In the genomic region with DNA sequence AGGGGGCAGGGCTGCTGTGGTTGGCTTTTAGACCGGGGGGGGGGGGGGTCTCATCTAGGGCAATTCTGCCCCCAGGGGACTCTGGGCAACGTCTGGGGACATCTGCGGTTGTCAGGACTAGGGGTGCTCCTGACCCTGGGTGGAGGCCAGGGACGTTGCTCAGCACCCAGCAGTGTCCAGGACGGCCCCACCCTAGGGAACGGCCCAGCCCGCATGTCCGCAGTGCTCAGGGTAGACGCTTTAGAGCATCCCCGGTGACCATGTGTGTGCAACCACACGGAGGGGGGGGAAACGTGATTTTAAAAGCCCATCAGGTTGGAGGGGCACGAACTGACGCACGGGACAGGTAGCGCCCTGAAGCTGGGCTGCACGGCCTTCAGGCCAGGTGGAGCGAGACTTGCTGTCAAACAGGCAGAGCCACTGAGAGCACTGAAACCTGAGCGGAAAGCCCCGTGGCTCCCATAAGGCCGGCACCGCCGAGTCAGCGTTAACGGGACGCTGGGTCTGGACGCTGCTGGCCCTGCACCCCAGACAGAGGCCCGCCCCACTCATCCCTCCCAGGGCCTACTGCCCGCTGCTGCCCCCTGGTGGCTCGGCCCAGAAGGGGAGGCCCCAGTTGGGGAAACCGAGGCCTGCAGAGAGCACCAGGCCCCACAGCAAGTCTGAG, we compare ENCODE assay signal across 8 cellular contexts. TPM values are rescaled to one million over a fixed set of nuclear protein-coding genes. Genes with fewer than 3 reads are reported as not detected.
DNase-seq lines count a peak whose midpoint lies in the region; ATAC-seq, FAIRE-seq and TF ChIP-seq lines count a peak whose summit lies in the region.

No MANE protein-coding gene starts in this region.

- no peaks in the 10 kb centered on the region for H4K20me1 ChIP-seq in GM23248 (ENCODE audit: insufficient read depth)
- H4K20me1 ChIP-seq in HepG2 (ENCODE audit: insufficient read depth, low read length): no peaks in the 10 kb centered on the region

- TF ChIP-seq EP300 in HepG2 (IDR thresholded peaks at IDR 0.05; ENCODE audit: low read depth in 2 of 2, low read length in 2 of 2) (no peak), HepG2 (CRISPR knock-in tag; IDR thresholded peaks at IDR 0.05; ENCODE audit: borderline replicate concordance) (no peak)

- H3K4me3 ChIP-seq in AG04450 (ENCODE audit: low read depth, low read length): no peak overlapping the region
- no peak overlapping the region for H3K4me3 ChIP-seq in GM23248
- H3K4me3 ChIP-seq in WI38 (ENCODE audit: low read depth, low read length): no peak overlapping the region
- no peak overlapping the region for H3K4me3 ChIP-seq in HepG2 (replicated peaks in 1 of 3; ENCODE audit: insufficient read depth in 1 of 3, low read depth in 2 of 3, low read length in 3 of 3)

- TF ChIP-seq CTCF in AG04450 (IDR thresholded peaks at IDR 0.05; ENCODE audit: low read depth, low read length) (peak; percentile 93), WI38 (IDR thresholded peaks at IDR 0.05; ENCODE audit: low read depth, low read length) (peak; percentile 94), HepG2 (CRISPR knock-in tag; IDR thresholded peaks at IDR 0.05) (peak; percentile 89)

- H3K9me3 ChIP-seq in AG04450 (ENCODE audit: control insufficient read depth, insufficient read depth, low read length): no peaks in the 10 kb centered on the region; the same call in 1 of the 2 replicates
- H3K9me3 ChIP-seq in GM23248 (ENCODE audit: low read depth): no peaks in the 10 kb centered on the region
- no peaks in the 10 kb centered on the region for H3K9me3 ChIP-seq in HepG2 (ENCODE audit: low read length)

- TF ChIP-seq POLR2A in HepG2 (IDR thresholded peaks at IDR 0.05; ENCODE audit: insufficient read depth in 1 of 2, low read depth in 2 of 2, low read length in 2 of 2): no peak

- no peaks in the 10 kb centered on the region for H3K9me2 ChIP-seq in GM23248 (ENCODE audit: insufficient read depth)

- H3K79me2 ChIP-seq in GM23248 (ENCODE audit: insufficient read depth): 0 out of 2 replicates have a peak, but pooled peaks cover 8% of the 10 kb centered on the region
- no peaks in the 10 kb centered on the region for H3K79me2 ChIP-seq in HepG2 (ENCODE audit: insufficient read depth, low read length)

- H3K27ac ChIP-seq in AG04450 (ENCODE audit: low read depth, low read length): no peak overlapping the region
- no peak overlapping the region for H3K27ac ChIP-seq in GM23248
- no peak overlapping the region for H3K27ac ChIP-seq in HepG2 (ENCODE audit: extremely low read length, insufficient read depth, low read length)

- WGBS in GM23248 (ENCODE audit: low coverage in 1 of 2, low lambda C conversion rate in 2 of 2, missing lambda C conversion rate in 2 of 2), 2 experiments: 30 to 40% methylated on average over 26 to 28 of the region's 31 CpGs
- 92% methylated on average over 21 of the region's 31 CpGs for WGBS in HepG2 (ENCODE audit: low lambda C conversion rate)

- POLR2A ChIA-PET in AG04450 (lab: Yijun Ruan, JAX) (no interaction called here), HepG2 (lab: Yijun Ruan, JAX) (no interaction called here)

- no peaks in the 10 kb centered on the region for H3K36me3 ChIP-seq in GM23248 (ENCODE audit: low read depth)
- peaks cover 5 to 6% of the 10 kb centered on the region in 2 experiments; a peak in 2 of 5 replicates for H3K36me3 ChIP-seq in HepG2 (replicated peaks in 1 of 2; ENCODE audit: control insufficient read depth in 1 of 2, insufficient read depth in 2 of 2, low read length in 2 of 2)

- no TSS peak for BruUV-seq in HepG2 (replicated peaks; lab: Mats Ljungman, UMichigan)

- H3K27me3 ChIP-seq in AG04450 (ENCODE audit: control insufficient read depth, insufficient read depth, low read length) (no peaks in the 10 kb centered on the region), GM23248 (replicated peaks; ENCODE audit: insufficient read depth) (no peaks in the 10 kb centered on the region), HepG2 (ENCODE audit: control insufficient read depth in 1 of 2, insufficient read depth in 2 of 2, low read length in 2 of 2) (no peaks in the 10 kb centered on the region)

- peak; percentile 15 for DNase-seq in AG04450 (ENCODE audit: low read depth, low spot score)
- peak; percentile 82 for DNase-seq in GM23248
- DNase-seq in central memory CD4-positive, alpha-beta T cell: peak; percentile 28
- no peak for DNase-seq in HepG2 (ENCODE audit: low spot score)
- DNase-seq in stimulated activated CD8-positive, alpha-beta memory T cell treated with anti-CD3 and anti-CD28 coated beads, Interleukin-15, amount 100 ng/mL, for 48 hours (ENCODE audit: low read depth in 2 of 2): peak; percentile 21 to 27
- DNase-seq in NCI-H146 treated with DMSO at 0.1 percent for 48 hours (lab: John Stamatoyannopoulos, UW; ENCODE audit: unreplicated experiment): no peak

- H3K4me1 ChIP-seq in GM23248 (ENCODE audit: insufficient read depth): no peaks in the 10 kb centered on the region
- no peaks in the 10 kb centered on the region for H3K4me1 ChIP-seq in HepG2 (ENCODE audit: insufficient read depth, low read length)

- in situ Hi-C loops in GM23248 (cut with MboI): loop anchor here (25.0 kb wide), 1 partner anchor 306 kb away; no protein-coding TSS in a partner anchor
- in situ Hi-C loops in HepG2 (cut with HindIII; ENCODE audit: extremely low pct_ligation_motif_present, low pct_unique_long_range_greater_than_20kb): no loop called here

- H3K9ac ChIP-seq in GM23248 (no peak overlapping the region), HepG2 (ENCODE audit: insufficient read depth, low read depth, low read length) (no peak overlapping the region)

- no peak overlapping the region for H3K4me2 ChIP-seq in GM23248 (ENCODE audit: unreplicated experiment)
- H3K4me2 ChIP-seq in HepG2 (ENCODE audit: low read depth, low read length): no peak overlapping the region

- CTCF ChIA-PET in AG04450 (lab: Charles Lee): interaction anchor here (0.6 to 1.8 kb wide), 7 partner anchors 9 to 313 kb away, joined by 3 to 8 read pairs (median 5); partner anchors contain the start of gene MRPL54
- CTCF ChIA-PET in HepG2 (lab: Yijun Ruan, JAX; ENCODE audit: low intra/inter-chr PET ratio, low total read pairs): interaction anchor here (1.2 kb wide), 1 partner anchor 18 kb away, joined by 5 read pairs; no protein-coding TSS in a partner anchor

- FAIRE-seq in HepG2 (lab: Jason Lieb, UNC): no peak

- H2AFZ ChIP-seq in GM23248: no peak overlapping the region
- no peak overlapping the region for H2AFZ ChIP-seq in HepG2 (ENCODE audit: low read length)

- TF ChIP-seq RAD21 in HepG2 (CRISPR knock-in tag; IDR thresholded peaks at IDR 0.05): peak; percentile 72

- H3F3A ChIP-seq in GM23248 (ENCODE audit: insufficient read depth): no peaks in the 10 kb centered on the region

- ATAC-seq in HepG2 (peak; percentile 16; the same call in 2 of the 3 replicates), GM21526 (IDR thresholded peaks at IDR 0.05; ENCODE audit: low FRiP score, unreplicated experiment) (no peak)

- intact Hi-C loops in HepG2 (cut with micrococcal nuclease; ENCODE audit: unreplicated experiment): no loop called here

RNA-seq across cellular contexts. Expression of gene CACTIN, which starts 8.3 kb away (rescaled TPM):
- 9.3 and 11.2 TPM in 2 replicates for polyA plus RNA-seq in AG04450 (2011; rRNA removed)
- 6.5 and 6.8 TPM in 2 replicates for polyA minus RNA-seq in AG04450 (2011; rRNA and poly(A)+ RNA removed)
- total RNA-seq in GM23248 (2014; rRNA removed; shearing (Covaris generic)): 29.1 and 39.0 TPM in 2 replicates
- polyA plus RNA-seq in GM23248 (2016; fragmentation: Nextera tagmentation; extraction: Ambion mirVana): 6.9 and 8.7 TPM in 2 replicates
- total RNA-seq in HepG2 (2016; rRNA removed; fragmentation: Illumina TruSeq; extraction: Trizol): 11.1 and 16.6 TPM in 2 replicates
- 2.8 and 3.1 TPM in 2 replicates for total RNA-seq in HepG2 (2016; cell fraction: cytosol; rRNA removed; fragmentation: Illumina TruSeq; extraction: Trizol; ENCODE audit: low read depth)
- 11.2 and 17.9 TPM in 2 replicates for total RNA-seq in HepG2 (2016; cell fraction: insoluble cytoplasmic fraction; rRNA removed; fragmentation: Illumina TruSeq; extraction: Trizol)
- 4.7 and 5.6 TPM in 2 replicates for total RNA-seq in HepG2 (2016; cell fraction: membrane; rRNA removed; fragmentation: Illumina TruSeq; extraction: Trizol)
- 9.0 and 11.6 TPM in 2 replicates for total RNA-seq in HepG2 (2016; cell fraction: nucleus; rRNA removed; fragmentation: Illumina TruSeq; extraction: Trizol)
- polyA plus RNA-seq in HepG2 (2011; rRNA removed): 10.0 and 11.5 TPM in 2 replicates
- polyA plus RNA-seq in HepG2 (2011; cell fraction: cytosol; rRNA removed): 6.6 and 11.2 TPM in 2 replicates
- polyA plus RNA-seq in HepG2 (2011; cell fraction: nucleus; rRNA removed): 31.8 and 41.5 TPM in 2 replicates
- 5.7 and 5.8 TPM in 2 replicates for polyA plus RNA-seq in HepG2 (2012)
- 1.7 and 1.8 TPM in 2 replicates for polyA plus RNA-seq in HepG2 (2016; cell fraction: cytosol; fragmentation: Illumina TruSeq; extraction: Trizol; ENCODE audit: low read depth)
- polyA plus RNA-seq in HepG2 (2016; cell fraction: insoluble cytoplasmic fraction; fragmentation: Illumina TruSeq; extraction: Trizol; ENCODE audit: low read depth): 10.2 and 13.0 TPM in 2 replicates
- 3.7 and 4.0 TPM in 2 replicates for polyA plus RNA-seq in HepG2 (2016; cell fraction: membrane; fragmentation: Illumina TruSeq; extraction: Trizol; ENCODE audit: low read depth)
- 28.6 and 30.2 TPM in 2 replicates for polyA plus RNA-seq in HepG2 (2016; cell fraction: nucleus; fragmentation: Illumina TruSeq; extraction: Trizol; ENCODE audit: insufficient read depth, low read depth)
- polyA minus RNA-seq in HepG2 (2011; rRNA and poly(A)+ RNA removed; ENCODE audit: low replicate concordance): 9.7 and 19.5 TPM in 2 replicates
- 5.0 and 5.2 TPM in 2 replicates for polyA minus RNA-seq in HepG2 (2011; cell fraction: cytosol; rRNA and poly(A)+ RNA removed)
- 5.3 and 5.7 TPM in 2 replicates for polyA minus RNA-seq in HepG2 (2011; cell fraction: nucleus; rRNA and poly(A)+ RNA removed)

RNA-seq across cellular contexts. Expression of gene TBXA2R, which starts 11.6 kb away (rescaled TPM):
- polyA plus RNA-seq in AG04450 (2011; rRNA removed) (0.84 and 0.99 TPM in 2 replicates), GM23248 (2016; fragmentation: Nextera tagmentation; extraction: Ambion mirVana) (1.9 and 2.6 TPM in 2 replicates), HepG2 (2011; rRNA removed) (0.05 and 0.09 TPM in 2 replicates)
- 0.43 and 1.1 TPM in 2 replicates for polyA minus RNA-seq in AG04450 (2011; rRNA and poly(A)+ RNA removed)
- 0.76 TPM in 1 of 2 replicates, not detected in the other for total RNA-seq in GM23248 (2014; rRNA removed; shearing (Covaris generic))
- total RNA-seq in HepG2 (2016; rRNA removed; fragmentation: Illumina TruSeq; extraction: Trizol): not detected in 2 replicates
- not detected in 2 replicates for total RNA-seq in HepG2 (2016; cell fraction: cytosol; rRNA removed; fragmentation: Illumina TruSeq; extraction: Trizol; ENCODE audit: low read depth)
- not detected in 2 replicates for total RNA-seq in HepG2 (2016; cell fraction: insoluble cytoplasmic fraction; rRNA removed; fragmentation: Illumina TruSeq; extraction: Trizol)
- total RNA-seq in HepG2 (2016; cell fraction: membrane; rRNA removed; fragmentation: Illumina TruSeq; extraction: Trizol): not detected in 2 replicates
- total RNA-seq in HepG2 (2016; cell fraction: nucleus; rRNA removed; fragmentation: Illumina TruSeq; extraction: Trizol): not detected in 2 replicates
- 0.04 TPM in 2 replicates for polyA plus RNA-seq in HepG2 (2011; cell fraction: cytosol; rRNA removed)
- 0.11 TPM in 1 of 2 replicates, not detected in the other for polyA plus RNA-seq in HepG2 (2011; cell fraction: nucleus; rRNA removed)
- not detected in 2 replicates for polyA plus RNA-seq in HepG2 (2012)
- not detected in 2 replicates for polyA plus RNA-seq in HepG2 (2016; cell fraction: cytosol; fragmentation: Illumina TruSeq; extraction: Trizol; ENCODE audit: low read depth)
- polyA plus RNA-seq in HepG2 (2016; cell fraction: insoluble cytoplasmic fraction; fragmentation: Illumina TruSeq; extraction: Trizol; ENCODE audit: low read depth): not detected in 2 replicates
- polyA plus RNA-seq in HepG2 (2016; cell fraction: membrane; fragmentation: Illumina TruSeq; extraction: Trizol; ENCODE audit: low read depth): not detected in 2 replicates
- not detected in 2 replicates for polyA plus RNA-seq in HepG2 (2016; cell fraction: nucleus; fragmentation: Illumina TruSeq; extraction: Trizol; ENCODE audit: insufficient read depth, low read depth)
- polyA minus RNA-seq in HepG2 (2011; rRNA and poly(A)+ RNA removed; ENCODE audit: low replicate concordance): 0.20 and 1.3 TPM in 2 replicates
- polyA minus RNA-seq in HepG2 (2011; cell fraction: cytosol; rRNA and poly(A)+ RNA removed): not detected in 2 replicates
- not detected in 2 replicates for polyA minus RNA-seq in HepG2 (2011; cell fraction: nucleus; rRNA and poly(A)+ RNA removed)

RNA-seq across cellular contexts. Expression of gene GIPC3, which starts 33.0 kb away (rescaled TPM):
- polyA plus RNA-seq in AG04450 (2011; rRNA removed): 0.30 and 0.41 TPM in 2 replicates
- 0.48 and 0.92 TPM in 2 replicates for polyA minus RNA-seq in AG04450 (2011; rRNA and poly(A)+ RNA removed)
- 0.13 TPM in 1 of 2 replicates, not detected in the other for total RNA-seq in GM23248 (2014; rRNA removed; shearing (Covaris generic))
- 0.06 TPM in 1 of 2 replicates, not detected in the other for polyA plus RNA-seq in GM23248 (2016; fragmentation: Nextera tagmentation; extraction: Ambion mirVana)
- not detected in 2 replicates for total RNA-seq in HepG2 (2016; rRNA removed; fragmentation: Illumina TruSeq; extraction: Trizol)
- not detected in 2 replicates for total RNA-seq in HepG2 (2016; cell fraction: cytosol; rRNA removed; fragmentation: Illumina TruSeq; extraction: Trizol; ENCODE audit: low read depth)
- not detected in 2 replicates for total RNA-seq in HepG2 (2016; cell fraction: insoluble cytoplasmic fraction; rRNA removed; fragmentation: Illumina TruSeq; extraction: Trizol)
- not detected in 2 replicates for total RNA-seq in HepG2 (2016; cell fraction: membrane; rRNA removed; fragmentation: Illumina TruSeq; extraction: Trizol)
- total RNA-seq in HepG2 (2016; cell fraction: nucleus; rRNA removed; fragmentation: Illumina TruSeq; extraction: Trizol): not detected in 2 replicates
- 0.05 and 0.08 TPM in 2 replicates for polyA plus RNA-seq in HepG2 (2011; rRNA removed)
- polyA plus RNA-seq in HepG2 (2011; cell fraction: cytosol; rRNA removed): 0.01 and 0.03 TPM in 2 replicates
- polyA plus RNA-seq in HepG2 (2011; cell fraction: nucleus; rRNA removed): 0.14 and 0.17 TPM in 2 replicates
- 0.04 TPM in 1 of 2 replicates, not detected in the other for polyA plus RNA-seq in HepG2 (2012)
- polyA plus RNA-seq in HepG2 (2016; cell fraction: cytosol; fragmentation: Illumina TruSeq; extraction: Trizol; ENCODE audit: low read depth): not detected in 2 replicates
- not detected in 2 replicates for polyA plus RNA-seq in HepG2 (2016; cell fraction: insoluble cytoplasmic fraction; fragmentation: Illumina TruSeq; extraction: Trizol; ENCODE audit: low read depth)
- polyA plus RNA-seq in HepG2 (2016; cell fraction: membrane; fragmentation: Illumina TruSeq; extraction: Trizol; ENCODE audit: low read depth): not detected in 2 replicates
- not detected in 2 replicates for polyA plus RNA-seq in HepG2 (2016; cell fraction: nucleus; fragmentation: Illumina TruSeq; extraction: Trizol; ENCODE audit: insufficient read depth, low read depth)
- polyA minus RNA-seq in HepG2 (2011; rRNA and poly(A)+ RNA removed; ENCODE audit: low replicate concordance): 0.02 and 5.9 TPM in 2 replicates
- polyA minus RNA-seq in HepG2 (2011; cell fraction: cytosol; rRNA and poly(A)+ RNA removed): not detected in 2 replicates
- not detected in 2 replicates for polyA minus RNA-seq in HepG2 (2011; cell fraction: nucleus; rRNA and poly(A)+ RNA removed)

RNA-seq across cellular contexts. Expression of gene HMG20B, which starts 45.5 kb away (rescaled TPM):
- polyA plus RNA-seq in AG04450 (2011; rRNA removed) (30.5 and 36.8 TPM in 2 replicates), GM23248 (2016; fragmentation: Nextera tagmentation; extraction: Ambion mirVana) (83.9 and 87.7 TPM in 2 replicates), HepG2 (2011; rRNA removed) (23.9 and 24.8 TPM in 2 replicates)
- 10.0 and 13.1 TPM in 2 replicates for polyA minus RNA-seq in AG04450 (2011; rRNA and poly(A)+ RNA removed)
- total RNA-seq in GM23248 (2014; rRNA removed; shearing (Covaris generic)): 105 and 112 TPM in 2 replicates
- total RNA-seq in HepG2 (2016; rRNA removed; fragmentation: Illumina TruSeq; extraction: Trizol): 23.0 and 29.2 TPM in 2 replicates
- 26.2 and 31.3 TPM in 2 replicates for total RNA-seq in HepG2 (2016; cell fraction: cytosol; rRNA removed; fragmentation: Illumina TruSeq; extraction: Trizol; ENCODE audit: low read depth)
- 26.2 and 29.0 TPM in 2 replicates for total RNA-seq in HepG2 (2016; cell fraction: insoluble cytoplasmic fraction; rRNA removed; fragmentation: Illumina TruSeq; extraction: Trizol)
- total RNA-seq in HepG2 (2016; cell fraction: membrane; rRNA removed; fragmentation: Illumina TruSeq; extraction: Trizol): 40.2 and 42.4 TPM in 2 replicates
- total RNA-seq in HepG2 (2016; cell fraction: nucleus; rRNA removed; fragmentation: Illumina TruSeq; extraction: Trizol): 17.0 TPM in 2 replicates
- polyA plus RNA-seq in HepG2 (2011; cell fraction: cytosol; rRNA removed): 17.7 and 28.8 TPM in 2 replicates
- 73.5 and 97.4 TPM in 2 replicates for polyA plus RNA-seq in HepG2 (2011; cell fraction: nucleus; rRNA removed)
- 19.0 and 22.8 TPM in 2 replicates for polyA plus RNA-seq in HepG2 (2012)
- polyA plus RNA-seq in HepG2 (2016; cell fraction: cytosol; fragmentation: Illumina TruSeq; extraction: Trizol; ENCODE audit: low read depth): 33.9 and 35.6 TPM in 2 replicates
- 36.6 TPM in 2 replicates for polyA plus RNA-seq in HepG2 (2016; cell fraction: insoluble cytoplasmic fraction; fragmentation: Illumina TruSeq; extraction: Trizol; ENCODE audit: low read depth)
- polyA plus RNA-seq in HepG2 (2016; cell fraction: membrane; fragmentation: Illumina TruSeq; extraction: Trizol; ENCODE audit: low read depth): 38.7 and 44.5 TPM in 2 replicates
- polyA plus RNA-seq in HepG2 (2016; cell fraction: nucleus; fragmentation: Illumina TruSeq; extraction: Trizol; ENCODE audit: insufficient read depth, low read depth): 80.7 and 81.4 TPM in 2 replicates
- polyA minus RNA-seq in HepG2 (2011; rRNA and poly(A)+ RNA removed; ENCODE audit: low replicate concordance): 13.9 and 67.7 TPM in 2 replicates
- 10.8 and 16.1 TPM in 2 replicates for polyA minus RNA-seq in HepG2 (2011; cell fraction: cytosol; rRNA and poly(A)+ RNA removed)
- 8.7 and 9.7 TPM in 2 replicates for polyA minus RNA-seq in HepG2 (2011; cell fraction: nucleus; rRNA and poly(A)+ RNA removed)

Comparison
In these comparisons a context has a peak if more than half of its experiments do, and no peak if none do; other contexts are left out.
1. DNase-seq: peak in AG04450 (single experiment), GM23248 (single experiment), central memory CD4-positive, alpha-beta T cell (single experiment) and stimulated activated CD8-positive, alpha-beta memory T cell treated with anti-CD3 and anti-CD28 coated beads, Interleukin-15, amount 100 ng/mL, for 48 hours (2 of 2); none in HepG2 (single experiment) and NCI-H146 treated with DMSO at 0.1 percent for 48 hours (single experiment).
2. Peak in every context shown above with its lines, with median percentiles within 50 percentile points of each other: CTCF ChIP-seq.